Comparison of ENCODE assay signal across 8 cellular contexts in genomic region chr1:120558303-120559060, GRCh38.
A peak's percentile ranks its signal among the peaks of the same experiment; 100 is the strongest.
DNase-seq lines count a peak whose midpoint lies in the region; ATAC-seq and TF ChIP-seq lines count a peak whose summit lies in the region.
"Not testable (repeated sequence)": the region's sequence is repeated elsewhere in the genome, so short reads cannot be mapped to it uniquely, and the experiment has no call there.

No MANE protein-coding gene starts in this region.

- H3K79me2 ChIP-seq in osteoblast (ENCODE audit: insufficient read depth, low read length): not testable (repeated sequence)

- H2AFZ ChIP-seq in osteoblast (ENCODE audit: low read length): not testable (repeated sequence)

- H3K36me3 ChIP-seq in adipocyte (ENCODE audit: control insufficient read depth, insufficient read depth, low read length, severe bottlenecking); osteoblast (ENCODE audit: insufficient read depth, low read length): not testable (repeated sequence)

- not testable (repeated sequence) for H3K27me3 ChIP-seq in adipocyte (replicated peaks; ENCODE audit: control insufficient read depth, insufficient read depth, low read length); osteoblast (ENCODE audit: insufficient read depth, low read length)

- peak overlapping the region; percentile 60 for H3K9ac ChIP-seq in adipocyte (ENCODE audit: low read length)

- H4K20me1 ChIP-seq in osteoblast (ENCODE audit: insufficient read depth, low read length): not testable (repeated sequence)

- not testable (repeated sequence) for TF ChIP-seq CTCF in GM12864 (IDR thresholded peaks at IDR 0.05; ENCODE audit: low read depth, low read length, missing control alignments); osteoblast (IDR thresholded peaks at IDR 0.05; ENCODE audit: extremely low read depth, low read depth, low read length)

- H3K27ac ChIP-seq in osteoblast (ENCODE audit: low read depth, low read length); substantia nigra (ENCODE audit: low read depth, low read length, poor library complexity, severe bottlenecking): not testable (repeated sequence)

- DNase-seq in GM12864 (ENCODE audit: low read depth): peak; percentile 8
- peak; percentile 69 for DNase-seq in NAMALWA (ENCODE audit: low spot score)
- peak; percentile 19 to 77 (median 45) for DNase-seq in T-helper 2 cell
- peak; percentile 67 for DNase-seq in adipocyte (ENCODE audit: low read depth)
- peak; percentile 86 for DNase-seq in cardiac septum (ENCODE audit: low spot score)
- not testable (repeated sequence) for DNase-seq in osteoblast (ENCODE audit: insufficient read length, low spot score, missing footprints)
- peak in 28 of 49 donors; percentile 2 to 71 (median 42) for DNase-seq in substantia nigra (lab: John Stamatoyannopoulos, UW)

- H3K4me2 ChIP-seq in osteoblast (ENCODE audit: insufficient read depth, low read length): peak overlapping the region; percentile 45

- H3K9me3 ChIP-seq in adipocyte (ENCODE audit: control insufficient read depth, low read length); osteoblast (ENCODE audit: low read depth, low read length): not testable (repeated sequence)

- H3K4me3 ChIP-seq in GM12864 (ENCODE audit: low read depth, low read length): peak overlapping the region; percentile 58
- peak overlapping the region; percentile 80 for H3K4me3 ChIP-seq in adipocyte (ENCODE audit: low read length)
- H3K4me3 ChIP-seq in osteoblast (ENCODE audit: insufficient read depth, low read length): peak overlapping the region; percentile 70

- intact Hi-C loops in cardiac septum (cut with DNase I): not testable (repeated sequence)

- not testable (repeated sequence) for H3K4me1 ChIP-seq in adipocyte (ENCODE audit: control insufficient read depth, insufficient read depth, low read length); osteoblast (ENCODE audit: insufficient read depth, low read length)

- ATAC-seq in HG02759 (IDR thresholded peaks at IDR 0.05; ENCODE audit: unreplicated experiment): peak; percentile 92
